In the genomic region with DNA sequence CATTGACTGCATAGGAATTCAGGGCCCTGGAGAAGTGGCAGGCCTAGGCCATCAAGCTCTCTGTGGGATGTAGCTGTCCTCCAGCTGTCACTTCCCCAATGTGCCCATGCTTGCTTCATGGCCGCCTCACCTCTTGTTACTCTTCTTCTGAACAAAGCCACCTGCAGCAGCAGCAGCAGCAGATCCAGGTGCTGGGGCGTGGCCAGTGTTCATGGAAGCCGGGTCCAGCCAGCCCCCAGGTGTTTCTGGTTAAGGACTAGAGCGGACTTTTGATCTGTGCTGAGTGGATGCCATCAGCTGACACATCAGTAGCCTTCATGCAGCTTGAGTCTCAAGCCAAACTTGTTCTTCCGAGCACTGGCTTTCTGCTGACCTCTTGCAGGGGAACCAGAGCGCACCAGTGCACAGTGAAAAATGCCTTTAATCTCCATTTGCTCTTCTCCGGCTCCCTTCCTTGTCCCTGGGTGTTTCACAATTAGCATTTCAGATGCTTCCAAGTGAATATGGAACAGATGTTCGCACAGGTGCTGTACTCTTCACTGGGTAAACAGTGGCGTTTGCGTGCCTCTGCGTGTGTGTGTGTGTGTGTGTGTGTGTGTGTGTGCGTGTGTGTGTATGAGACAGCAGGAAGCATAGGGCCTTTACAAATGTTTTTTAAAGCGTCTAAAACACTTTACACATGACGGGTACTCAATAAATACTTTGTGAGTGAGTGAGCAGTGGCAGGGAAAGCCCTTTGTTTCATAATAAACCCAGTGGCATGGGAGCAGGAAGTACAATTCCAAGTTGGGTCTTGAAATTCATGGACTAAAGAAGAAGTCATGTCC, we compare ENCODE assay signal across 8 cellular contexts. TPM values are rescaled to one million over a fixed set of nuclear protein-coding genes. Genes with fewer than 3 reads are reported as not detected.
DNase-seq lines count a peak whose midpoint lies in the region; ATAC-seq and TF ChIP-seq lines count a peak whose summit lies in the region.

No MANE protein-coding gene starts in this region.

- no peaks in the 10 kb centered on the region for H3K79me2 ChIP-seq in GM23248 (ENCODE audit: insufficient read depth)

- H3K9ac ChIP-seq in GM23248 = peak overlapping the region; percentile 69

- H3K9me3 ChIP-seq in GM23248 (ENCODE audit: low read depth) = no peaks in the 10 kb centered on the region
- H3K9me3 ChIP-seq in prostate gland = no peaks in the 10 kb centered on the region

- H3F3A ChIP-seq in GM23248 (ENCODE audit: insufficient read depth) = peaks cover 25% of the 10 kb centered on the region

- H4K20me1 ChIP-seq in GM23248 (ENCODE audit: insufficient read depth) = no peaks in the 10 kb centered on the region

- intact Hi-C loops in prostate gland (cut with DNase I) = no loop called here

- H3K27ac ChIP-seq in GM23248 (peak overlapping the region; percentile 91), prostate gland (peak overlapping the region; percentile 86 to 91)

- in situ Hi-C loops in GM23248 (cut with MboI) = no loop called here

- no peak for TF ChIP-seq POLR2A in prostate gland (IDR thresholded peaks at IDR 0.05)

- peak overlapping the region; percentile 48 for H3K4me3 ChIP-seq in GM23248
- no peak overlapping the region for H3K4me3 ChIP-seq in epithelial cell of esophagus (ENCODE audit: low read length)
- no peak overlapping the region for H3K4me3 ChIP-seq in prostate gland

- no peak overlapping the region for H2AFZ ChIP-seq in GM23248

- H3K36me3 ChIP-seq in GM23248 (ENCODE audit: low read depth) = no peaks in the 10 kb centered on the region
- no peaks in the 10 kb centered on the region for H3K36me3 ChIP-seq in prostate gland

- H3K9me2 ChIP-seq in GM23248 (ENCODE audit: insufficient read depth) = no peaks in the 10 kb centered on the region

- H3K4me2 ChIP-seq in GM23248 (ENCODE audit: unreplicated experiment) = peak overlapping the region; percentile 71

- DNase-seq in GM23248 (peak; percentile 94), NCI-H748 (lab: John Stamatoyannopoulos, UW; ENCODE audit: unreplicated experiment) (peak; percentile 93), epithelial cell of esophagus (ENCODE audit: low read depth) (peak; percentile 98), prostate gland (ENCODE audit: low spot score) (peak; percentile 70)
- DNase-seq in activated CD4-positive, alpha-beta T cell treated with anti-CD3 and anti-CD28 coated beads, Interleukin-2, amount 50 U/mL, for 4 hours = no peak
- no peak for DNase-seq in activated CD4-positive, CD25-positive, alpha-beta regulatory T cell (lab: John Stamatoyannopoulos, UW)

- TF ChIP-seq CTCF in epithelial cell of esophagus (IDR thresholded peaks at IDR 0.05; ENCODE audit: insufficient read depth, low read depth, low read length, missing control alignments) (no peak), prostate gland (IDR thresholded peaks at IDR 0.05) (no peak)

- WGBS in GM23248 (ENCODE audit: low coverage in 1 of 2, low lambda C conversion rate in 2 of 2, missing lambda C conversion rate in 2 of 2), 2 experiments = 11 to 13% methylated on average over 14 of the region's 14 CpGs
- WGBS in prostate gland = 48% methylated on average over 13 of the region's 14 CpGs

- ATAC-seq in GM18873 (IDR thresholded peaks at IDR 0.05; ENCODE audit: low FRiP score, unreplicated experiment) = no peak
- ATAC-seq in HG03565 (IDR thresholded peaks at IDR 0.05; ENCODE audit: unreplicated experiment) = no peak

- H3K27me3 ChIP-seq in GM23248 (replicated peaks; ENCODE audit: insufficient read depth) (no peaks in the 10 kb centered on the region), prostate gland (replicated peaks; ENCODE audit: insufficient read depth) (no peaks in the 10 kb centered on the region)

- H3K4me1 ChIP-seq in GM23248 (ENCODE audit: insufficient read depth) (peaks cover 24% of the 10 kb centered on the region), prostate gland (replicated peaks) (peaks cover 42% of the 10 kb centered on the region)

RNA-seq across cellular contexts. Expression of a gene that starts 20.1 kb away (rescaled TPM):
- 9.0 and 11.6 TPM in 2 replicates for total RNA-seq in GM23248 (2014; rRNA removed; shearing (Covaris generic))
- 15.9 and 17.6 TPM in 2 replicates for polyA plus RNA-seq in GM23248 (2016; fragmentation: Nextera tagmentation; extraction: Ambion mirVana)
- total RNA-seq in prostate gland = 10 to 100 TPM; 52.6 to 65.3 TPM

RNA-seq across cellular contexts. Expression of a gene that starts 55.9 kb away (rescaled TPM):
- total RNA-seq in GM23248 (2014; rRNA removed; shearing (Covaris generic)) = 16.2 and 19.2 TPM in 2 replicates
- polyA plus RNA-seq in GM23248 (2016; fragmentation: Nextera tagmentation; extraction: Ambion mirVana) = 12.5 and 15.6 TPM in 2 replicates
- 10 to 100 TPM; 29.0 to 39.7 TPM for total RNA-seq in prostate gland

RNA-seq across cellular contexts. Expression of a gene that starts 56.1 kb away (rescaled TPM):
- total RNA-seq in GM23248 (2014; rRNA removed; shearing (Covaris generic)) = 34.9 and 44.5 TPM in 2 replicates
- 27.7 and 28.1 TPM in 2 replicates for polyA plus RNA-seq in GM23248 (2016; fragmentation: Nextera tagmentation; extraction: Ambion mirVana)
- total RNA-seq in prostate gland = 100 to 1,000 TPM in 1 of 2 donors, 10 to 100 TPM in 1; 66.3 to 119 TPM

Comparison
In these comparisons a context has a peak if more than half of its experiments do, and no peak if none do; other contexts are left out.
1. DNase-seq: peak in GM23248 (single experiment), NCI-H748 (single experiment), epithelial cell of esophagus (single experiment) and prostate gland (single experiment); none in activated CD4-positive, alpha-beta T cell treated with anti-CD3 and anti-CD28 coated beads, Interleukin-2, amount 50 U/mL, for 4 hours (0 of 2) and activated CD4-positive, CD25-positive, alpha-beta regulatory T cell (0 of 4).